Comparison of ENCODE assay signal across 17 cellular contexts in the genomic region with DNA sequence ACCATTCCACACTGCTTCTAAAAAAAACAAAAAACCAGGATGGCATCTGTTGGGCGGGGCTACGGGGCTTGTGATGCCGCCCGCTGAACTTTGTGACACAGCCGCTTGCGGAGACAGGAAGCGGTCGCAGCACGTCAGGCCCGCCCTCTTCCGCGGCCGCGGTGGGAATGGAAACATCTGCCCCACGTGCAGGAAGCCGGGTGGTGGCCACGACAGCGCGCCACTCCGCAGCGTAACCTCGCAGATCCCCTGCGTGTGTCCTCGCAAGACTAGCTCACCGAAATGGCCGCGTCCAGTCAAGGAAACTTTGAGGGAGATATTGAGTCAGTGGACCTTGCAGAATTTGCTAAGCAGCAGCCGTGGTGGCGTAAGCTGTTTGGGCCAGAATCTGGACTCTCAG.
A peak's percentile ranks its signal among the peaks of the same experiment; 100 is the strongest.
DNase-seq lines count a peak whose midpoint lies in the region; ATAC-seq lines count a peak whose summit lies in the region.
"Had no signal": no experiment of that assay in that cellular context is flagged by ENCODE, and none has a peak within 500 bp of the region (broad histone marks: within the 10 kb centered on the region; RNA-seq: fewer than 3 reads in every experiment).

No MANE protein-coding gene starts in this region.

- no peak overlapping the region for H3K27ac Mint-ChIP-seq in activated T-cell treated with anti-CD3 and anti-CD28 coated beads, Interleukin-2, amount 50 U/mL, for 72 hours
- no peak overlapping the region for H3K27ac Mint-ChIP-seq in natural killer cell treated with Interleukin-12 subunit alpha and Interleukin-12 subunit beta and Interleukin-15 and Interleukin-18, amount 100 ng/mL, for 72 hours
- H3K27ac Mint-ChIP-seq: CD4-positive, CD25-positive, alpha-beta regulatory T cell had no signal

- H3K9me3 Mint-ChIP-seq in activated T-cell treated with anti-CD3 and anti-CD28 coated beads, Interleukin-2, amount 50 U/mL, for 72 hours: no peaks in the 10 kb centered on the region
- no peaks in the 10 kb centered on the region for H3K9me3 Mint-ChIP-seq in natural killer cell treated with Interleukin-12 subunit alpha and Interleukin-12 subunit beta and Interleukin-15 and Interleukin-18, amount 100 ng/mL, for 72 hours

- ATAC-seq in activated T-cell treated with anti-CD3 and anti-CD28 coated beads, Interleukin-2, amount 50 U/mL, for 72 hours (replicated peaks in 1 of 2): no peak
- peak; percentile 54 to 57 for ATAC-seq in natural killer cell treated with Interleukin-12 subunit alpha and Interleukin-12 subunit beta and Interleukin-15 and Interleukin-18, amount 100 ng/mL, for 72 hours

- no peaks in the 10 kb centered on the region for H3K36me3 Mint-ChIP-seq in activated T-cell treated with anti-CD3 and anti-CD28 coated beads, Interleukin-2, amount 50 U/mL, for 72 hours (ENCODE audit: insufficient read depth in 2 of 2)
- no peaks in the 10 kb centered on the region for H3K36me3 Mint-ChIP-seq in natural killer cell treated with Interleukin-12 subunit alpha and Interleukin-12 subunit beta and Interleukin-15 and Interleukin-18, amount 100 ng/mL, for 72 hours
- H3K36me3 Mint-ChIP-seq: CD4-positive, CD25-positive, alpha-beta regulatory T cell had no signal

- H3K4me3 Mint-ChIP-seq in activated T-cell treated with anti-CD3 and anti-CD28 coated beads, Interleukin-2, amount 50 U/mL, for 72 hours: no peak overlapping the region
- no peak overlapping the region for H3K4me3 Mint-ChIP-seq in natural killer cell treated with Interleukin-12 subunit alpha and Interleukin-12 subunit beta and Interleukin-15 and Interleukin-18, amount 100 ng/mL, for 72 hours
- H3K4me3 Mint-ChIP-seq: CD4-positive, CD25-positive, alpha-beta regulatory T cell had no signal

- no peaks in the 10 kb centered on the region for H3K4me1 Mint-ChIP-seq in activated T-cell treated with anti-CD3 and anti-CD28 coated beads, Interleukin-2, amount 50 U/mL, for 72 hours (ENCODE audit: low read depth)
- H3K4me1 Mint-ChIP-seq in natural killer cell treated with Interleukin-12 subunit alpha and Interleukin-12 subunit beta and Interleukin-15 and Interleukin-18, amount 100 ng/mL, for 72 hours (ENCODE audit: low read depth in 2 of 2): peaks cover 15 to 16% of the 10 kb centered on the region in 2 donors
- H3K4me1 Mint-ChIP-seq: CD4-positive, CD25-positive, alpha-beta regulatory T cell had no signal

- peaks cover 6% of the 10 kb centered on the region for H3K27me3 Mint-ChIP-seq in activated T-cell treated with anti-CD3 and anti-CD28 coated beads, Interleukin-2, amount 50 U/mL, for 72 hours (ENCODE audit: low read depth)
- peaks cover 3 to 7% of the 10 kb centered on the region in 2 donors for H3K27me3 Mint-ChIP-seq in natural killer cell treated with Interleukin-12 subunit alpha and Interleukin-12 subunit beta and Interleukin-15 and Interleukin-18, amount 100 ng/mL, for 72 hours

- peak; percentile 1 for DNase-seq in activated T-cell treated with anti-CD3 and anti-CD28 coated beads for 48 hours (ENCODE audit: low read depth)
- no peak for DNase-seq in activated T-cell treated with anti-CD3 and anti-CD28 coated beads, Interleukin-2, amount 50 U/mL, for 72 hours
- DNase-seq in DMS53 treated with DMSO at 0.1 percent for 48 hours (lab: John Stamatoyannopoulos, UW; ENCODE audit: unreplicated experiment): peak; percentile 23
- DNase-seq in SW480 (ENCODE audit: low spot score): peak; percentile 63
- no peak for DNase-seq in natural killer cell treated with Interleukin-12 subunit alpha and Interleukin-12 subunit beta and Interleukin-15 and Interleukin-18, amount 100 ng/mL, for 72 hours (ENCODE audit: low spot score)
- no peak for DNase-seq in activated CD4-positive, alpha-beta T cell treated with anti-CD3 and anti-CD28 coated beads, Interleukin-2, amount 50 U/mL, for 4 hours
- no peak for DNase-seq in midbrain (lab: John Stamatoyannopoulos, UW)
- DNase-seq in NCI-H446 (lab: John Stamatoyannopoulos, UW): no peak
- DNase-seq: BE2C, GM23248, HCEC 1CT, NCI-H1105, NCI-H2081, NCI-H774, OCI-M1, SHP77 treated with DMSO at 0.1 percent for 48 hours had no signal

Comparison
In these comparisons a context has a peak if more than half of its experiments do, and no peak if none do; other contexts are left out.
1. DNase-seq: peak in activated T-cell treated with anti-CD3 and anti-CD28 coated beads for 48 hours (single experiment), DMS53 treated with DMSO at 0.1 percent for 48 hours (single experiment) and SW480 (single experiment); none in activated T-cell treated with anti-CD3 and anti-CD28 coated beads, Interleukin-2, amount 50 U/mL, for 72 hours (0 of 2), natural killer cell treated with Interleukin-12 subunit alpha and Interleukin-12 subunit beta and Interleukin-15 and Interleukin-18, amount 100 ng/mL, for 72 hours (single experiment), activated CD4-positive, alpha-beta T cell treated with anti-CD3 and anti-CD28 coated beads, Interleukin-2, amount 50 U/mL, for 4 hours (0 of 2), midbrain (single experiment) and NCI-H446 (0 of 2).
2. ATAC-seq: peak in natural killer cell treated with Interleukin-12 subunit alpha and Interleukin-12 subunit beta and Interleukin-15 and Interleukin-18, amount 100 ng/mL, for 72 hours (2 of 2); none in activated T-cell treated with anti-CD3 and anti-CD28 coated beads, Interleukin-2, amount 50 U/mL, for 72 hours (0 of 2).